8 cellular contexts compared by ENCODE assay signal in the genomic region with DNA sequence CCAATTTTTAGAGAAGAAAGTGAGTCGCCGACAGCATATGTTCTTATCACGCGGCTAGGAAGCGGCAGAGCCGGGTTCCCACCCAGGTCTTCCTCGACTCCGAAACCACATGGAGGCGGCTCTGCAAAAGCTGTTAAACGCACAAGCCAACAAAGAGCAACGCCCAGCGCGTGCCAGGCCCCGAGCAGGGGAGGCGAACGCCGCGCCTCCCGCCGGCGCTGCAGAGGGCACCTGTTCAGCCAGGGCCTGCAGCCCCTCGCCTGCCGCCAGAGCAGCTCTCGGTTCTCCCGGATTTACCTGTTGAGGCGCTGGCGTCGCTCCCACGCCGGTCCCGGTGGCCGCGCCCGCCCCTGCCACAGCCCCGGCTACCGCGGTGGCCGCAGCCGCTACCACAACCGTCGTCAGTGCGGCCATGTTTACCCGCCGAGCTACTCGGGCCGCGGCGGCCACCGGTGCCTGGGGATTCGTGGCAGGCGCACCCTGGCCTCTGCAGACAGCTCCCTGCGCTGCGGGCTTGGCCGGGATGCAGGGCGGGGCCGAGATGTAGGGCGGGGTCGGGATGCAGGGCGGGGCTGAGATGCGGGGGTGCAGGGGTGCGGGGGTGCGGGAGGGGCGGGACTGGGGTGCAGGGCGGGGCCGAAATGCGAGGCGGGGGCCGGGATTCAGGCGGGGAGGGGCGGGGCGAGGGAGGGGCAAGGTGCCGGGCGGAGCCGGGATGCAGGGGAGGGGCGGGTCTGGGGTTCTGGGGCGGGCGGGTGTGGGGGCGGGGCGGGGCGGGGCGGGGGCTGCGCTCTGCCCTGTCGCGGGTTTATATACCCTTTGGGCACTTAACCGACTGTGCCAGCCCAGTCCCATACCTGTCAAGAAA. TPM values are rescaled to one million over a fixed set of nuclear protein-coding genes. Genes with fewer than 3 reads are reported as not detected.
A peak's percentile ranks its signal among the peaks of the same experiment; 100 is the strongest.
DNase-seq lines count a peak whose midpoint lies in the region; ATAC-seq, FAIRE-seq and TF ChIP-seq lines count a peak whose summit lies in the region.

A gene with protein sequence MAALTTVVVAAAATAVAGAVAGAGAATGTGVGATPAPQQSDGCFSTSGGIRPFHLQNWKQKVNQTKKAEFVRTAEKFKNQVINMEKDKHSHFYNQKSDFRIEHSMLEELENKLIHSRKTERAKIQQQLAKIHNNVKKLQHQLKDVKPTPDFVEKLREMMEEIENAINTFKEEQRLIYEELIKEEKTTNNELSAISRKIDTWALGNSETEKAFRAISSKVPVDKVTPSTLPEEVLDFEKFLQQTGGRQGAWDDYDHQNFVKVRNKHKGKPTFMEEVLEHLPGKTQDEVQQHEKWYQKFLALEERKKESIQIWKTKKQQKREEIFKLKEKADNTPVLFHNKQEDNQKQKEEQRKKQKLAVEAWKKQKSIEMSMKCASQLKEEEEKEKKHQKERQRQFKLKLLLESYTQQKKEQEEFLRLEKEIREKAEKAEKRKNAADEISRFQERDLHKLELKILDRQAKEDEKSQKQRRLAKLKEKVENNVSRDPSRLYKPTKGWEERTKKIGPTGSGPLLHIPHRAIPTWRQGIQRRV (minus strand): TSS at position 525 of the 868 bp plus-strand sequence. CDS start 111 bp downstream, at position 414.

- H3K36me3 ChIP-seq in KMS-11 (ENCODE audit: insufficient read depth) (no peaks in the 10 kb centered on the region), pancreas (no peaks in the 10 kb centered on the region), thyroid gland (no peaks in the 10 kb centered on the region)

- H3K27me3 ChIP-seq in KMS-11 (ENCODE audit: insufficient read depth, low read depth) (no peaks in the 10 kb centered on the region), pancreas (no peaks in the 10 kb centered on the region), thyroid gland (no peaks in the 10 kb centered on the region)

- H4K20me1 ChIP-seq in KMS-11 (ENCODE audit: insufficient read depth) = no peaks in the 10 kb centered on the region

- peak within 1 kb of the TSS; percentile 85 for H3K4me2 ChIP-seq in KMS-11

- TF ChIP-seq CTCF in KMS-11 (conservative IDR thresholded peaks at IDR 0.05; ENCODE audit: low read depth, low read length) (no peak), pancreas (IDR thresholded peaks at IDR 0.05) (no peak), thyroid gland (IDR thresholded peaks at IDR 0.05) (no peak)

- peaks cover 8% of the 10 kb centered on the region; the same call in 1 of the 2 replicates for H3K79me2 ChIP-seq in KMS-11 (ENCODE audit: insufficient read depth, low read depth)

- DNase-seq in ELF-1 (ENCODE audit: low read depth, low spot score) = peak; percentile 80
- DNase-seq in SK-N-DZ (ENCODE audit: low spot score) = peak; percentile 76
- peak; percentile 77 for DNase-seq in activated naive CD4-positive, alpha-beta T cell treated with anti-CD3 and anti-CD28 coated beads, Interleukin-2, amount 50 U/mL, for 16 hours
- peak; percentile 93 for DNase-seq in Right ventricle myocardium inferior (ENCODE audit: missing footprints)
- DNase-seq in pancreas = peak; percentile 83 to 94 (median 90)
- DNase-seq in thyroid gland = peak; percentile 78

- H3K27ac ChIP-seq in KMS-11 (peak within 1 kb of the TSS; percentile 53), pancreas (peak within 1 kb of the TSS; percentile 62 to 76 (median 71)), thyroid gland (peak within 1 kb of the TSS in 1 of 3 donors; percentile 51)

- intact Hi-C loops in Right ventricle myocardium inferior (cut with DNase I) = loop anchor here (10.0 kb wide), 1 partner anchor 548 kb away; the partner anchor contains the start of genes AP3S1 and ATG12
- intact Hi-C loops in pancreas (cut with DNase I) = no loop called here
- intact Hi-C loops in thyroid gland (cut with DNase I) = no loop called here

- H3K9me3 ChIP-seq in pancreas = no peaks in the 10 kb centered on the region
- H3K9me3 ChIP-seq in thyroid gland = no peaks in the 10 kb centered on the region

- peak in 1 of 2 donors; percentile 76 for TF ChIP-seq POLR2A in thyroid gland (IDR thresholded peaks at IDR 0.05)

- H2AFZ ChIP-seq in KMS-11 (ENCODE audit: low read depth) = peak within 1 kb of the TSS; percentile 60; the same call in 1 of the 2 replicates

- H3K4me3 ChIP-seq in KMS-11 (IDR thresholded peaks at IDR 0.05; ENCODE audit: insufficient read depth, low read depth, low read length) = no peak within 1 kb of the TSS
- H3K4me3 ChIP-seq in pancreas = peak within 1 kb of the TSS; percentile 84 to 95 (median 89)
- peak within 1 kb of the TSS; percentile 51 to 97 (median 58) for H3K4me3 ChIP-seq in thyroid gland (replicated peaks in 1 of 3)

- H3K4me1 ChIP-seq in KMS-11 (ENCODE audit: low read depth, poor library complexity, severe bottlenecking) = peaks cover 16% of the 10 kb centered on the region
- no peaks in the 10 kb centered on the region for H3K4me1 ChIP-seq in pancreas
- H3K4me1 ChIP-seq in thyroid gland = peaks cover 4 to 6% of the 10 kb centered on the region in 2 donors

- 1% methylated on average over 54 to 78 of the region's 85 CpGs for WGBS in pancreas, 2 donors
- 1 to 3% methylated on average over 34 to 38 of the region's 85 CpGs for WGBS in thyroid gland, 2 donors

- H3K9ac ChIP-seq in KMS-11 = peak within 1 kb of the TSS; percentile 82; the same call in 1 of the 2 replicates

- FAIRE-seq in pancreas (lab: Jason Lieb, UNC) = no peak

- ATAC-seq in GM21825 (IDR thresholded peaks at IDR 0.05; ENCODE audit: unreplicated experiment) (peak; percentile 81), Right ventricle myocardium inferior (peak; percentile 94), pancreas (peak; percentile 89 to 94 (median 93))

RNA-seq across cellular contexts. Expression of the gene that starts here (rescaled TPM):
- polyA plus RNA-seq in SK-N-DZ (2014; cell fraction: cytosol; rRNA removed) = 14.5 and 17.6 TPM in 2 replicates
- polyA plus RNA-seq in SK-N-DZ (2014; cell fraction: nucleus; rRNA removed) = 15.8 and 16.5 TPM in 2 replicates
- total RNA-seq in Right ventricle myocardium inferior (5.1 TPM), pancreas (1 to 10 TPM; 3.3 to 7.9 (median 4.9) TPM), thyroid gland (1 to 10 TPM; 3.3 to 4.9 (median 3.8) TPM)
- polyA plus RNA-seq in pancreas = 1 to 10 TPM; 5.1 to 5.5 TPM
